ENCODE assay signal across 8 cellular contexts in the genomic region with DNA sequence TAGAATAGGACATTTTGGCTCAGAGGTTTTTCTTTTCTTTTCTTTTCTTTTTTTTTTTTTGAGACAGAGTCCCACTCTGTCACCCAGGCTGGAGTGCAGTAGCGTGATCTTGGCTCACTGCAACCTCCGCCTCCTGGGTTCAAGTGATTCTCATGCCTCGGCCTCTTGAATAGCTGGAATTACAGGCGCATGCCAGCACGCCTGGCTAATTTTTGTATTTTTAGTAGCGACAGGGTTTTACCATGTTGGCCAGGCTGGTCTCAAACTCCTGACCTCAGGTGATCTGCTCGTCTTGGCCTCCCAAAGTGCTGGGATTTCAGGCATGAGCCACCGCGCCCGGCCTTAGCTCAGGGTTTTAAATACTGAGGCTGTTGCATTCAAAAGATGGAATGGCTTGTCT.
DNase-seq lines count a peak whose midpoint lies in the region; ATAC-seq, FAIRE-seq and TF ChIP-seq lines count a peak whose summit lies in the region.
"Not testable (repeated sequence)": the region's sequence is repeated elsewhere in the genome, so short reads cannot be mapped to it uniquely, and the experiment has no call there.

No MANE protein-coding gene starts in this region.

- not testable (repeated sequence) for H3K9me3 ChIP-seq in OCI-LY1 (ENCODE audit: low read length); heart right ventricle; HepG2 (ENCODE audit: low read length); neural progenitor cell (ENCODE audit: low read depth); transverse colon

- DNase-seq in endothelial cell (ENCODE audit: low spot score); HepG2 (ENCODE audit: low spot score); neural progenitor cell (ENCODE audit: low spot score); transverse colon: not testable (repeated sequence)
- DNase-seq in heart right ventricle: peak in 1 of 2 donors; percentile 13

- peaks cover 32% of the 10 kb centered on the region for H3K4me1 ChIP-seq in OCI-LY1 (ENCODE audit: insufficient read depth, low read length, severe bottlenecking)
- H3K4me1 ChIP-seq in heart right ventricle: peaks cover 0 to 43% (median 24%) of the 10 kb centered on the region in 9 donors
- peaks cover 17% of the 10 kb centered on the region for H3K4me1 ChIP-seq in HepG2 (ENCODE audit: insufficient read depth, low read length)
- H3K4me1 ChIP-seq in neural progenitor cell, transverse colon: not testable (repeated sequence)

- in situ Hi-C loops in HepG2 (cut with HindIII; ENCODE audit: extremely low pct_ligation_motif_present, low pct_unique_long_range_greater_than_20kb); transverse colon (cut with MboI; ENCODE audit: low pct_ligation_motif_present in 1 of 4, low pct_unique_long_range_greater_than_20kb in 1 of 4, low sequenced_read_pairs in 3 of 4): not testable (repeated sequence)

- not testable (repeated sequence) for BruUV-seq in HepG2 (replicated peaks; lab: Mats Ljungman, UMichigan)

- ATAC-seq in heart right ventricle: peak in 5 of 8 donors; percentile 18 to 57 (median 22)
- not testable (repeated sequence) for ATAC-seq in HepG2

- H3K4me3 Mint-ChIP-seq in endothelial cell (ENCODE audit: unreplicated experiment); neural progenitor cell: not testable (repeated sequence)

- not testable (repeated sequence) for H3K27me3 Mint-ChIP-seq in endothelial cell (ENCODE audit: unreplicated experiment); neural progenitor cell (ENCODE audit: insufficient read depth, low read depth)

- not testable (repeated sequence) for H3K4me3 ChIP-seq in OCI-LY1 (ENCODE audit: low read depth, low read length, poor library complexity, severe bottlenecking); heart right ventricle; HepG2 (replicated peaks in 1 of 3; ENCODE audit: insufficient read depth in 1 of 3, low read depth in 2 of 3, low read length in 3 of 3); neural progenitor cell; transverse colon

- not testable (repeated sequence) for FAIRE-seq in HepG2 (lab: Jason Lieb, UNC)

- H3K4me1 Mint-ChIP-seq in endothelial cell (ENCODE audit: unreplicated experiment) (peaks cover 35% of the 10 kb centered on the region), neural progenitor cell (peaks cover 44% of the 10 kb centered on the region)

- CTCF ChIA-PET in HepG2 (lab: Yijun Ruan, JAX; ENCODE audit: low intra/inter-chr PET ratio, low total read pairs): not testable (repeated sequence)

- H3K79me2 ChIP-seq in OCI-LY1 (ENCODE audit: insufficient read depth, low read length); HepG2 (ENCODE audit: insufficient read depth, low read length); neural progenitor cell (ENCODE audit: low read depth): not testable (repeated sequence)

- H3K9me2 ChIP-seq in OCI-LY1 (ENCODE audit: low read depth, low read length): not testable (repeated sequence)

- not testable (repeated sequence) for H3F3A ChIP-seq in OCI-LY1 (ENCODE audit: insufficient read depth, low read length); neural progenitor cell (ENCODE audit: low read depth)

- intact Hi-C loops in heart right ventricle (cut with DNase I): loop anchor here in 5 of 10 donors (5.0 to 10.0 kb wide), 3 partner anchors 296 to 546 kb away; a partner anchor contains a TSS
- intact Hi-C loops in HepG2 (cut with micrococcal nuclease; ENCODE audit: unreplicated experiment); transverse colon (cut with DNase I; ENCODE audit: low total_unique reads): not testable (repeated sequence)

- peak overlapping the region; percentile 41 for H3K27ac Mint-ChIP-seq in endothelial cell (ENCODE audit: unreplicated experiment)
- peak overlapping the region; percentile 77 for H3K27ac Mint-ChIP-seq in neural progenitor cell

- H3K27ac ChIP-seq in C4-2B (peak overlapping the region; percentile 3; the same call in 1 of the 2 replicates), OCI-LY1 (ENCODE audit: low read depth, low read length, poor library complexity, severe bottlenecking) (peak overlapping the region; percentile 72), VCaP (peak overlapping the region; percentile 32), heart right ventricle (peak overlapping the region in 8 of 10 donors; percentile 15 to 71 (median 54)), transverse colon (peak overlapping the region in 3 of 4 donors; percentile 5 to 19 (median 5))
- not testable (repeated sequence) for H3K27ac ChIP-seq in HepG2 (ENCODE audit: extremely low read length, insufficient read depth, low read length); neural progenitor cell

- H3K4me2 ChIP-seq in OCI-LY1 (ENCODE audit: low read length); neural progenitor cell: not testable (repeated sequence)
- H3K4me2 ChIP-seq in HepG2 (ENCODE audit: low read depth, low read length): peak overlapping the region; percentile 16; the same call in 1 of the 2 replicates

- not testable (repeated sequence) for TF ChIP-seq RAD21 in HepG2 (CRISPR knock-in tag; IDR thresholded peaks at IDR 0.05)

- not testable (repeated sequence) for H2AFZ ChIP-seq in OCI-LY1 (ENCODE audit: low read length); HepG2 (ENCODE audit: low read length); neural progenitor cell (replicated peaks)

- H3K9me3 Mint-ChIP-seq in endothelial cell (ENCODE audit: unreplicated experiment); neural progenitor cell: not testable (repeated sequence)

- WGBS in heart right ventricle, 2 donors: 47 to 59% methylated on average over 10 of the region's 10 CpGs
- 63% methylated on average over 10 of the region's 10 CpGs for WGBS in HepG2 (ENCODE audit: low lambda C conversion rate)
- WGBS in transverse colon (ENCODE audit: low coverage in 1 of 2), 2 donors: 83% methylated on average over 10 of the region's 10 CpGs; no CpG with 5 or more reads in 1 of the 2 donors

- POLR2A ChIA-PET in HepG2 (lab: Yijun Ruan, JAX): not testable (repeated sequence)

- H3K9ac ChIP-seq in OCI-LY1 (ENCODE audit: low read length); HepG2 (ENCODE audit: insufficient read depth, low read depth, low read length); neural progenitor cell: not testable (repeated sequence)

- not testable (repeated sequence) for TF ChIP-seq EP300 in HepG2 (IDR thresholded peaks at IDR 0.05; ENCODE audit: low read depth in 2 of 2, low read length in 2 of 2); HepG2 (CRISPR knock-in tag; IDR thresholded peaks at IDR 0.05; ENCODE audit: borderline replicate concordance); transverse colon (IDR thresholded peaks at IDR 0.05; ENCODE audit: low read depth)

- not testable (repeated sequence) for H4K20me1 ChIP-seq in OCI-LY1 (ENCODE audit: insufficient read depth, low read length); HepG2 (ENCODE audit: insufficient read depth, low read length); neural progenitor cell (ENCODE audit: low read depth)

- TF ChIP-seq CTCF in C4-2B (conservative IDR thresholded peaks at IDR 0.05); OCI-LY1 (IDR thresholded peaks at IDR 0.05; ENCODE audit: low read length); VCaP (conservative IDR thresholded peaks at IDR 0.05); endothelial cell (IDR thresholded peaks at IDR 0.05; ENCODE audit: unreplicated experiment); heart right ventricle (IDR thresholded peaks at IDR 0.05); HepG2 (CRISPR knock-in tag; IDR thresholded peaks at IDR 0.05); neural progenitor cell (IDR thresholded peaks at IDR 0.05); transverse colon (IDR thresholded peaks at IDR 0.05): not testable (repeated sequence)

- H3K36me3 ChIP-seq in OCI-LY1 (ENCODE audit: insufficient read depth, low read length); heart right ventricle; HepG2 (replicated peaks in 1 of 2; ENCODE audit: control insufficient read depth in 1 of 2, insufficient read depth in 2 of 2, low read length in 2 of 2); neural progenitor cell; transverse colon: not testable (repeated sequence)

- TF ChIP-seq POLR2A in HepG2 (IDR thresholded peaks at IDR 0.05; ENCODE audit: insufficient read depth in 1 of 2, low read depth in 2 of 2, low read length in 2 of 2); transverse colon (IDR thresholded peaks at IDR 0.05): not testable (repeated sequence)

- not testable (repeated sequence) for H3K27me3 ChIP-seq in OCI-LY1 (ENCODE audit: insufficient read depth, low read length); heart right ventricle; HepG2 (ENCODE audit: control insufficient read depth in 1 of 2, insufficient read depth in 2 of 2, low read length in 2 of 2); neural progenitor cell; transverse colon

- not testable (repeated sequence) for H3K36me3 Mint-ChIP-seq in endothelial cell (ENCODE audit: low read depth, unreplicated experiment); neural progenitor cell
